Comparison of ENCODE assay signal across 9 cellular contexts in genomic region chr1:21490774-21491482, GRCh38. TPM values are rescaled to one million over a fixed set of nuclear protein-coding genes. Genes with fewer than 3 reads are reported as not detected.
DNase-seq lines count a peak whose midpoint lies in the region; ATAC-seq and TF ChIP-seq lines count a peak whose summit lies in the region.
"Had no signal": no experiment of that assay in that cellular context is flagged by ENCODE, and none has a peak within 500 bp of the region (broad histone marks: within the 10 kb centered on the region; RNA-seq: fewer than 3 reads in every experiment).

No MANE protein-coding gene starts in this region.

- no peak overlapping the region for H3K4me3 Mint-ChIP-seq in activated CD8-positive, alpha-beta memory T cell treated with anti-CD3 and anti-CD28 coated beads, Interleukin-2, amount 10 ng/mL, durations not matched to agents 7 days and 5 days
- H3K4me3 Mint-ChIP-seq in naive thymus-derived CD4-positive, alpha-beta T cell = no peak overlapping the region
- H3K4me3 Mint-ChIP-seq: activated naive CD8-positive, alpha-beta T cell treated with anti-CD3 and anti-CD28 coated beads, Interleukin-2, amount 10 ng/mL, durations not matched to agents 7 days and 5 days had no signal

- POLR2A ChIA-PET in naive thymus-derived CD4-positive, alpha-beta T cell (lab: Charles Lee) = no interaction called here

- H3K4me2 ChIP-seq in mammary epithelial cell (ENCODE audit: insufficient read depth, low read depth, low read length) = no peak overlapping the region

- DNase-seq in activated CD8-positive, alpha-beta memory T cell treated with anti-CD3 and anti-CD28 coated beads, Interleukin-2, amount 10 ng/mL, durations not matched to agents 7 days and 5 days = no peak
- DNase-seq in activated CD8-positive, alpha-beta memory T cell treated with anti-CD3 and anti-CD28 coated beads, Interleukin-2, amount 50 U/mL, for 4 hours = no peak
- DNase-seq in NCI-H446 (lab: John Stamatoyannopoulos, UW) (peak; percentile 76 to 83), mammary epithelial cell (peak; percentile 56), occipital lobe (lab: John Stamatoyannopoulos, UW) (no peak), NCI-H1930 (lab: John Stamatoyannopoulos, UW) (no peak)
- DNase-seq in naive thymus-derived CD4-positive, alpha-beta T cell = no peak
- DNase-seq: activated naive CD8-positive, alpha-beta T cell treated with anti-CD3 and anti-CD28 coated beads, Interleukin-2, amount 10 ng/mL, durations not matched to agents 7 days and 5 days had no signal

- peaks cover 10% of the 10 kb centered on the region for H3K4me1 Mint-ChIP-seq in activated CD8-positive, alpha-beta memory T cell treated with anti-CD3 and anti-CD28 coated beads, Interleukin-2, amount 10 ng/mL, durations not matched to agents 7 days and 5 days
- peaks cover 4 to 11% (median 8%) of the 10 kb centered on the region in 7 donors for H3K4me1 Mint-ChIP-seq in naive thymus-derived CD4-positive, alpha-beta T cell

- peak; percentile 61 to 74 for TF ChIP-seq CTCF in mammary epithelial cell (conservative IDR thresholded peaks at IDR 0.05 in 1 of 2, IDR thresholded peaks at IDR 0.05 in 1 of 2; ENCODE audit: extremely low read depth in 1 of 2, insufficient read depth in 1 of 2, low read depth in 1 of 2, low read length in 2 of 2)

- intact Hi-C loops in mammary epithelial cell (cut with micrococcal nuclease) = loop anchor here (1.0 to 5.0 kb wide), 2 partner anchors 121 to 259 kb away; no protein-coding TSS in a partner anchor
- intact Hi-C loops in naive thymus-derived CD4-positive, alpha-beta T cell (cut with micrococcal nuclease) = loop anchor here in 1 of 2 donors (10.0 kb wide), 1 partner anchor 256 kb away; no protein-coding TSS in a partner anchor

- in situ Hi-C loops in mammary epithelial cell (cut with MboI; ENCODE audit: low sequenced_read_pairs in 2 of 2) = no loop called here

- no peak overlapping the region for H3K4me3 ChIP-seq in mammary epithelial cell (replicated peaks in 1 of 3; ENCODE audit: insufficient read depth in 1 of 3, low read depth in 2 of 3, low read length in 3 of 3)
- H3K4me3 ChIP-seq in naive thymus-derived CD4-positive, alpha-beta T cell (ENCODE audit: low read length) = no peak overlapping the region

- H3K9me3 ChIP-seq in mammary epithelial cell (replicated peaks; ENCODE audit: insufficient read depth, low read length) = no peaks in the 10 kb centered on the region
- no peaks in the 10 kb centered on the region for H3K9me3 ChIP-seq in naive thymus-derived CD4-positive, alpha-beta T cell (ENCODE audit: control insufficient read depth in 2 of 3, low read length in 3 of 3)

- WGBS in mammary epithelial cell (ENCODE audit: low coverage, missing lambda C conversion rate) = 47% methylated on average over 11 of the region's 11 CpGs

- no peaks in the 10 kb centered on the region for H3K27me3 ChIP-seq in mammary epithelial cell (ENCODE audit: insufficient read depth, low read length)
- H3K27me3 ChIP-seq in naive thymus-derived CD4-positive, alpha-beta T cell (ENCODE audit: control insufficient read depth in 2 of 2, insufficient read depth in 2 of 2, low read length in 2 of 2) = no peaks in the 10 kb centered on the region

- H3K27ac Mint-ChIP-seq in activated CD8-positive, alpha-beta memory T cell treated with anti-CD3 and anti-CD28 coated beads, Interleukin-2, amount 10 ng/mL, durations not matched to agents 7 days and 5 days = no peak overlapping the region
- no peak overlapping the region for H3K27ac Mint-ChIP-seq in naive thymus-derived CD4-positive, alpha-beta T cell
- H3K27ac Mint-ChIP-seq: activated naive CD8-positive, alpha-beta T cell treated with anti-CD3 and anti-CD28 coated beads, Interleukin-2, amount 10 ng/mL, durations not matched to agents 7 days and 5 days had no signal

- H3K36me3 Mint-ChIP-seq in activated CD8-positive, alpha-beta memory T cell treated with anti-CD3 and anti-CD28 coated beads, Interleukin-2, amount 10 ng/mL, durations not matched to agents 7 days and 5 days = no peaks in the 10 kb centered on the region
- H3K36me3 Mint-ChIP-seq in naive thymus-derived CD4-positive, alpha-beta T cell = peaks cover 0 to 6% (median 0%) of the 10 kb centered on the region in 5 donors
- H3K36me3 Mint-ChIP-seq: activated naive CD8-positive, alpha-beta T cell treated with anti-CD3 and anti-CD28 coated beads, Interleukin-2, amount 10 ng/mL, durations not matched to agents 7 days and 5 days had no signal

- H4K20me1 ChIP-seq in mammary epithelial cell (ENCODE audit: insufficient read depth, low read length) = no peaks in the 10 kb centered on the region

- H3K36me3 ChIP-seq in mammary epithelial cell (ENCODE audit: insufficient read depth, low read length) = no peaks in the 10 kb centered on the region
- H3K36me3 ChIP-seq in naive thymus-derived CD4-positive, alpha-beta T cell (ENCODE audit: control insufficient read depth in 2 of 3, insufficient read depth in 3 of 3, low read length in 3 of 3) = no peaks in the 10 kb centered on the region

- no peaks in the 10 kb centered on the region for H3K79me2 ChIP-seq in mammary epithelial cell (ENCODE audit: insufficient read depth, low read length)

- H3K4me1 ChIP-seq in mammary epithelial cell (ENCODE audit: insufficient read depth, low read length) = no peaks in the 10 kb centered on the region
- peaks cover 0 to 4% of the 10 kb centered on the region in 2 donors for H3K4me1 ChIP-seq in naive thymus-derived CD4-positive, alpha-beta T cell (ENCODE audit: control insufficient read depth in 2 of 2, insufficient read depth in 2 of 2, low read length in 2 of 2)

- H3K27me3 Mint-ChIP-seq in activated CD8-positive, alpha-beta memory T cell treated with anti-CD3 and anti-CD28 coated beads, Interleukin-2, amount 10 ng/mL, durations not matched to agents 7 days and 5 days = peaks cover 34% of the 10 kb centered on the region
- H3K27me3 Mint-ChIP-seq in naive thymus-derived CD4-positive, alpha-beta T cell = peaks cover 11 to 21% (median 16%) of the 10 kb centered on the region in 5 donors

- H3K27ac ChIP-seq in mammary epithelial cell (ENCODE audit: insufficient read depth, low read depth, low read length) = no peak overlapping the region
- H3K27ac ChIP-seq in naive thymus-derived CD4-positive, alpha-beta T cell (ENCODE audit: low read depth, low read length) = no peak overlapping the region

- peak; percentile 66 for ATAC-seq in activated CD8-positive, alpha-beta memory T cell treated with anti-CD3 and anti-CD28 coated beads, Interleukin-2, amount 10 ng/mL, durations not matched to agents 7 days and 5 days
- peak; percentile 34 for ATAC-seq in naive thymus-derived CD4-positive, alpha-beta T cell
- no peak for ATAC-seq in GM18909 (IDR thresholded peaks at IDR 0.05; ENCODE audit: poor library complexity, unreplicated experiment)

- no peak overlapping the region for H2AFZ ChIP-seq in mammary epithelial cell (ENCODE audit: low read depth, low read length)

- dilution Hi-C loops in mammary epithelial cell (cut with HindIII; ENCODE audit: low sequenced_read_pairs) = no loop called here

- BruUV-seq in mammary epithelial cell (replicated peaks; lab: Mats Ljungman, UMichigan) = no TSS peak

- no peaks in the 10 kb centered on the region for H3K9me3 Mint-ChIP-seq in activated CD8-positive, alpha-beta memory T cell treated with anti-CD3 and anti-CD28 coated beads, Interleukin-2, amount 10 ng/mL, durations not matched to agents 7 days and 5 days (ENCODE audit: low read depth)
- H3K9me3 Mint-ChIP-seq in naive thymus-derived CD4-positive, alpha-beta T cell = peaks cover 0 to 3% (median 0%) of the 10 kb centered on the region in 11 donors

- CTCF ChIA-PET in activated CD8-positive, alpha-beta memory T cell treated with anti-CD3 and anti-CD28 coated beads, Interleukin-2, amount 10 ng/mL, durations not matched to agents 7 days and 5 days (lab: Charles Lee) = interaction anchor here (0.8 to 1.4 kb wide), 5 partner anchors 13 to 257 kb away, joined by 3 to 4 read pairs (median 3); partner anchors contain the start of gene NBPF3
- CTCF ChIA-PET in mammary epithelial cell (lab: Charles Lee; ENCODE audit: low non-redundant PET) = interaction anchor here (0.6 to 0.7 kb wide), 5 partner anchors 21 to 221 kb away, joined by 3 to 9 read pairs (median 4); no protein-coding TSS in a partner anchor
- CTCF ChIA-PET in naive thymus-derived CD4-positive, alpha-beta T cell (lab: Charles Lee) = no interaction called here

- H3K9ac ChIP-seq in mammary epithelial cell (ENCODE audit: insufficient read depth, low read length) = no peak overlapping the region

RNA-seq across cellular contexts. Expression of gene ALPL, which starts 18.3 kb away (rescaled TPM):
- not detected for total RNA-seq in activated CD8-positive, alpha-beta memory T cell treated with anti-CD3 and anti-CD28 coated beads, Interleukin-2, amount 10 ng/mL, durations not matched to agents 7 days and 5 days
- total RNA-seq in mammary epithelial cell (not detected), occipital lobe (1.4 TPM)
- polyA plus RNA-seq in mammary epithelial cell = 0.09 TPM
- polyA minus RNA-seq in mammary epithelial cell = not detected
- not detected for total RNA-seq in naive thymus-derived CD4-positive, alpha-beta T cell
- polyA plus RNA-seq in naive thymus-derived CD4-positive, alpha-beta T cell = not detected
- total RNA-seq: activated naive CD8-positive, alpha-beta T cell treated with anti-CD3 and anti-CD28 coated beads, Interleukin-2, amount 10 ng/mL, durations not matched to agents 7 days and 5 days had no signal

RNA-seq across cellular contexts. Expression of gene NBPF3, which starts 51.0 kb away (rescaled TPM):
- total RNA-seq in activated CD8-positive, alpha-beta memory T cell treated with anti-CD3 and anti-CD28 coated beads, Interleukin-2, amount 10 ng/mL, durations not matched to agents 7 days and 5 days = 1 to 10 TPM; 4.8 to 7.7 TPM
- total RNA-seq in mammary epithelial cell (10 to 100 TPM; 12.8 to 14.6 TPM), occipital lobe (9.5 TPM)
- polyA plus RNA-seq in mammary epithelial cell = 5.4 TPM
- 10.1 TPM for polyA minus RNA-seq in mammary epithelial cell
- total RNA-seq in naive thymus-derived CD4-positive, alpha-beta T cell = 10 to 100 TPM in 4 of 5 experiments, 1 to 10 TPM in 1; 5.6 to 18.1 (median 12.0) TPM
- polyA plus RNA-seq in naive thymus-derived CD4-positive, alpha-beta T cell = 1 to 10 TPM; 4.2 to 7.8 TPM

Comparison
In these comparisons a context has a peak if more than half of its experiments do, and no peak if none do; other contexts are left out.
1. DNase-seq: peak in NCI-H446 (2 of 2) and mammary epithelial cell (single experiment); none in activated CD8-positive, alpha-beta memory T cell treated with anti-CD3 and anti-CD28 coated beads, Interleukin-2, amount 10 ng/mL, durations not matched to agents 7 days and 5 days (single experiment), activated CD8-positive, alpha-beta memory T cell treated with anti-CD3 and anti-CD28 coated beads, Interleukin-2, amount 50 U/mL, for 4 hours (single experiment), naive thymus-derived CD4-positive, alpha-beta T cell (0 of 9), occipital lobe (single experiment) and NCI-H1930 (0 of 2).